Comparison of ENCODE assay signal across 8 cellular contexts in genomic region chr16:69310479-69311114, GRCh38. TPM values are rescaled to one million over a fixed set of nuclear protein-coding genes. Genes with fewer than 3 reads are reported as not detected.
DNase-seq lines count a peak whose midpoint lies in the region; ATAC-seq and TF ChIP-seq lines count a peak whose summit lies in the region.

No MANE protein-coding gene starts in this region.

- H3K27ac ChIP-seq in C4-2B (peak overlapping the region; percentile 94), HEK293 (ENCODE audit: extremely low read depth, low read depth, low read length) (no peak overlapping the region), temporal lobe (ENCODE audit: low read depth, low read length) (peak overlapping the region; percentile 86)

- H3K9me3 Mint-ChIP-seq in activated T-helper 17 cell treated with anti-CD3 and anti-CD28 coated beads, Interleukin-2, amount 50 U/mL, for 72 hours: no peaks in the 10 kb centered on the region

- H3K4me3 ChIP-seq in HEK293 (ENCODE audit: low read depth, low read length): peak overlapping the region; percentile 7
- H3K4me3 ChIP-seq in iPS-18c (ENCODE audit: insufficient read depth, low read depth, low read length): peak overlapping the region; percentile 42; the same call in 1 of the 2 replicates

- H3K27ac Mint-ChIP-seq in activated T-helper 17 cell treated with anti-CD3 and anti-CD28 coated beads, Interleukin-2, amount 50 U/mL, for 72 hours: peak overlapping the region; percentile 84

- H3K4me3 Mint-ChIP-seq in activated T-helper 17 cell treated with anti-CD3 and anti-CD28 coated beads, Interleukin-2, amount 50 U/mL, for 72 hours: peak overlapping the region; percentile 83

- POLR2A ChIA-PET in HEK293 (lab: Yijun Ruan, JAX): no interaction called here

- no peaks in the 10 kb centered on the region for H3K27me3 Mint-ChIP-seq in activated T-helper 17 cell treated with anti-CD3 and anti-CD28 coated beads, Interleukin-2, amount 50 U/mL, for 72 hours

- peaks cover 29% of the 10 kb centered on the region for H3K36me3 Mint-ChIP-seq in activated T-helper 17 cell treated with anti-CD3 and anti-CD28 coated beads, Interleukin-2, amount 50 U/mL, for 72 hours (ENCODE audit: low read depth)

- peaks cover 11% of the 10 kb centered on the region for H3K4me1 Mint-ChIP-seq in activated T-helper 17 cell treated with anti-CD3 and anti-CD28 coated beads, Interleukin-2, amount 50 U/mL, for 72 hours

- TF ChIP-seq CTCF in C4-2B (conservative IDR thresholded peaks at IDR 0.05) (no peak), HEK293 (tag by site-specific recombination; IDR thresholded peaks at IDR 0.05) (no peak)

- DNase-seq in NCI-H1694 treated with DMSO at 0.1 percent for 48 hours (lab: John Stamatoyannopoulos, UW) (no peak), T1000 (lab: John Stamatoyannopoulos, UW) (no peak), NCI-H345 treated with DMSO at 0.1 percent for 48 hours (lab: John Stamatoyannopoulos, UW; ENCODE audit: unreplicated experiment) (no peak)

- H3K4me1 ChIP-seq in HEK293 (ENCODE audit: control insufficient read depth, insufficient read depth, low read length): no peaks in the 10 kb centered on the region

- CTCF ChIA-PET in HEK293 (lab: Yijun Ruan, JAX): interaction anchor here (0.6 to 0.8 kb wide), 2 partner anchors 105 to 1226 kb away, joined by 3 to 5 read pairs; no protein-coding TSS in a partner anchor

- ATAC-seq in activated T-helper 17 cell treated with anti-CD3 and anti-CD28 coated beads, Interleukin-2, amount 50 U/mL, for 72 hours (replicated peaks): peak; percentile 4

- peaks cover 14 to 30% of the 10 kb centered on the region in 2 experiments; a peak in 2 of 3 replicates for H3K36me3 ChIP-seq in HEK293 (ENCODE audit: control insufficient read depth in 2 of 2, insufficient read depth in 1 of 2, low read length in 2 of 2)

- no peaks in the 10 kb centered on the region for H3K9me3 ChIP-seq in HEK293 (ENCODE audit: control insufficient read depth, insufficient read depth, low read depth, low read length)
- H3K9me3 ChIP-seq in iPS-18c (ENCODE audit: control insufficient read depth, insufficient read depth, low read length): no peaks in the 10 kb centered on the region

TF ChIP-seq in HEK293, 187 proteins besides CTCF, POLR2A, EP300 and RAD21 (continues in another document):
- no peak for TF ChIP-seq ZNF585B (tag by site-specific recombination; IDR thresholded peaks at IDR 0.05)
- no peak for TF ChIP-seq ZNF426 (tag by site-specific recombination; IDR thresholded peaks at IDR 0.05)
- TF ChIP-seq BCL11A (tag by site-specific recombination; IDR thresholded peaks at IDR 0.05; ENCODE audit: low read depth): no peak
- TF ChIP-seq ZSCAN16 (tag by site-specific recombination; IDR thresholded peaks at IDR 0.05): 0 out of 2 replicates have a peak, but pooled peaks have one; percentile 50
- TF ChIP-seq ZNF175 (tag by site-specific recombination; IDR thresholded peaks at IDR 0.05): no peak
- TF ChIP-seq GLI4 (tag by site-specific recombination; IDR thresholded peaks at IDR 0.05): no peak
- no peak for TF ChIP-seq WT1 (tag by site-specific recombination; IDR thresholded peaks at IDR 0.05)
- TF ChIP-seq ZNF544 (tag by site-specific recombination; IDR thresholded peaks at IDR 0.05): no peak
- TF ChIP-seq ZNF239 (tag by site-specific recombination; IDR thresholded peaks at IDR 0.05): peak; percentile 99
- TF ChIP-seq ZNF600 (tag by site-specific recombination; IDR thresholded peaks at IDR 0.05): 0 out of 2 replicates have a peak, but pooled peaks have one; percentile 57
- no peak for TF ChIP-seq SP7 (tag by site-specific recombination; IDR thresholded peaks at IDR 0.05)
- TF ChIP-seq, protein P1, sequence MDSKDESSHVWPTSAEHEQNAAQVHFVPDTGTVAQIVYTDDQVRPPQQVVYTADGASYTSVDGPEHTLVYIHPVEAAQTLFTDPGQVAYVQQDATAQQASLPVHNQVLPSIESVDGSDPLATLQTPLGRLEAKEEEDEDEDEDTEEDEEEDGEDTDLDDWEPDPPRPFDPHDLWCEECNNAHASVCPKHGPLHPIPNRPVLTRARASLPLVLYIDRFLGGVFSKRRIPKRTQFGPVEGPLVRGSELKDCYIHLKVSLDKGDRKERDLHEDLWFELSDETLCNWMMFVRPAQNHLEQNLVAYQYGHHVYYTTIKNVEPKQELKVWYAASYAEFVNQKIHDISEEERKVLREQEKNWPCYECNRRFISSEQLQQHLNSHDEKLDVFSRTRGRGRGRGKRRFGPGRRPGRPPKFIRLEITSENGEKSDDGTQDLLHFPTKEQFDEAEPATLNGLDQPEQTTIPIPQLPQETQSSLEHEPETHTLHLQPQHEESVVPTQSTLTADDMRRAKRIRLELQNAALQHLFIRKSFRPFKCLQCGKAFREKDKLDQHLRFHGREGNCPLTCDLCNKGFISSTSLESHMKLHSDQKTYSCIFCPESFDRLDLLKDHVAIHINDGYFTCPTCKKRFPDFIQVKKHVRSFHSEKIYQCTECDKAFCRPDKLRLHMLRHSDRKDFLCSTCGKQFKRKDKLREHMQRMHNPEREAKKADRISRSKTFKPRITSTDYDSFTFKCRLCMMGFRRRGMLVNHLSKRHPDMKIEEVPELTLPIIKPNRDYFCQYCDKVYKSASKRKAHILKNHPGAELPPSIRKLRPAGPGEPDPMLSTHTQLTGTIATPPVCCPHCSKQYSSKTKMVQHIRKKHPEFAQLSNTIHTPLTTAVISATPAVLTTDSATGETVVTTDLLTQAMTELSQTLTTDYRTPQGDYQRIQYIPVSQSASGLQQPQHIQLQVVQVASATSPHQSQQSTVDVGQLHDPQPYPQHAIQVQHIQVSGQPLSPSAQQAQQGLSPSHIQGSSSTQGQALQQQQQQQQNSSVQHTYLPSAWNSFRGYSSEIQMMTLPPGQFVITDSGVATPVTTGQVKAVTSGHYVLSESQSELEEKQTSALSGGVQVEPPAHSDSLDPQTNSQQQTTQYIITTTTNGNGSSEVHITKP (tag by site-specific recombination; IDR thresholded peaks at IDR 0.05): 0 out of 2 replicates have a peak, but pooled peaks have one; percentile 10
- 0 out of 2 replicates have a peak, but pooled peaks have one; percentile 6 for TF ChIP-seq ZBTB11 (tag by site-specific recombination; conservative IDR thresholded peaks at IDR 0.05; ENCODE audit: low read depth)
- TF ChIP-seq, protein P2, sequence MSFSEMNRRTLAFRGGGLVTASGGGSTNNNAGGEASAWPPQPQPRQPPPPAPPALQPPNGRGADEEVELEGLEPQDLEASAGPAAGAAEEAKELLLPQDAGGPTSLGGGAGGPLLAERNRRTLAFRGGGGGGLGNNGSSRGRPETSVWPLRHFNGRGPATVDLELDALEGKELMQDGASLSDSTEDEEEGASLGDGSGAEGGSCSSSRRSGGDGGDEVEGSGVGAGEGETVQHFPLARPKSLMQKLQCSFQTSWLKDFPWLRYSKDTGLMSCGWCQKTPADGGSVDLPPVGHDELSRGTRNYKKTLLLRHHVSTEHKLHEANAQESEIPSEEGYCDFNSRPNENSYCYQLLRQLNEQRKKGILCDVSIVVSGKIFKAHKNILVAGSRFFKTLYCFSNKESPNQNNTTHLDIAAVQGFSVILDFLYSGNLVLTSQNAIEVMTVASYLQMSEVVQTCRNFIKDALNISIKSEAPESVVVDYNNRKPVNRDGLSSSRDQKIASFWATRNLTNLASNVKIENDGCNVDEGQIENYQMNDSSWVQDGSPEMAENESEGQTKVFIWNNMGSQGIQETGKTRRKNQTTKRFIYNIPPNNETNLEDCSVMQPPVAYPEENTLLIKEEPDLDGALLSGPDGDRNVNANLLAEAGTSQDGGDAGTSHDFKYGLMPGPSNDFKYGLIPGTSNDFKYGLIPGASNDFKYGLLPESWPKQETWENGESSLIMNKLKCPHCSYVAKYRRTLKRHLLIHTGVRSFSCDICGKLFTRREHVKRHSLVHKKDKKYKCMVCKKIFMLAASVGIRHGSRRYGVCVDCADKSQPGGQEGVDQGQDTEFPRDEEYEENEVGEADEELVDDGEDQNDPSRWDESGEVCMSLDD (tag by site-specific recombination; IDR thresholded peaks at IDR 0.05): no peak

RNA-seq across cellular contexts. Expression of gene VPS4A, which starts 0.6 kb away (rescaled TPM):
- 10 to 100 TPM; 20.7 to 26.9 TPM for total RNA-seq in activated T-helper 17 cell treated with anti-CD3 and anti-CD28 coated beads, Interleukin-2, amount 50 U/mL, for 72 hours
- total RNA-seq in temporal lobe: 28.0 TPM

RNA-seq across cellular contexts. Expression of gene PDF, which starts 19.8 kb away (rescaled TPM):
- total RNA-seq in activated T-helper 17 cell treated with anti-CD3 and anti-CD28 coated beads, Interleukin-2, amount 50 U/mL, for 72 hours: 10 to 100 TPM in 1 of 2 donors, 1 to 10 TPM in 1; 8.4 to 20.6 TPM
- total RNA-seq in temporal lobe: 9.3 TPM

RNA-seq across cellular contexts. Expression of gene COG8, which starts 28.8 kb away (rescaled TPM):
- total RNA-seq in activated T-helper 17 cell treated with anti-CD3 and anti-CD28 coated beads, Interleukin-2, amount 50 U/mL, for 72 hours: 10 to 100 TPM; 29.7 to 34.2 TPM
- total RNA-seq in temporal lobe: 32.9 TPM

RNA-seq across cellular contexts. Expression of gene NIP7, which starts 29.0 kb away (rescaled TPM):
- total RNA-seq in activated T-helper 17 cell treated with anti-CD3 and anti-CD28 coated beads, Interleukin-2, amount 50 U/mL, for 72 hours: 10 to 100 TPM; 26.3 to 34.0 TPM
- total RNA-seq in temporal lobe: 11.3 TPM

RNA-seq across cellular contexts. Expression of gene TMED6, which starts 41.0 kb away (rescaled TPM):
- total RNA-seq in activated T-helper 17 cell treated with anti-CD3 and anti-CD28 coated beads, Interleukin-2, amount 50 U/mL, for 72 hours: 1 to 10 TPM; 2.0 to 4.0 TPM
- not detected for total RNA-seq in temporal lobe
